Comparison of ENCODE assay signal across 1 cellular context in the genomic region with DNA sequence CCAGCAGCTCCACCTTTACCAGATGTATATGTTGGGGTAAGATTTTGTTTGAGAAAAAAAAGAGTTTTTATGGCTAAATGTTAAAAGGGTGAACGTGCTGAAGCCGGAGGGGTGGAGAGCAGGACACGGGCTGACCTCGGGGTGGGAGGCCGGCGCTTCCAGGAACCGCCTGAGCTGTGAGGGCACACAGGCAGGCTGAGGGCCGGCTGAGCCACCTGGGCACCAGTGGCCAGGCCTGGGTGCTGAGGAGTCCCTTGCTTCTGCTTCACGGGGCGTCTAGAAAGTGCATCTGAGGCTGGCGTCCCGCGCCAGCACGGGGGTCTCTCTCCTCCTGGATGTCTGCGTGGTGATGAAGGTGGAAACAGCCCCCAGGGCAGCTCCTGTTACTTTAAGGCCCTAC.
TF ChIP-seq lines count a peak whose summit lies in the region.

No MANE protein-coding gene starts in this region.

TF ChIP-seq in GM23338, 12 proteins besides CTCF, POLR2A, EP300 and RAD21:
- TF ChIP-seq, protein P1, sequence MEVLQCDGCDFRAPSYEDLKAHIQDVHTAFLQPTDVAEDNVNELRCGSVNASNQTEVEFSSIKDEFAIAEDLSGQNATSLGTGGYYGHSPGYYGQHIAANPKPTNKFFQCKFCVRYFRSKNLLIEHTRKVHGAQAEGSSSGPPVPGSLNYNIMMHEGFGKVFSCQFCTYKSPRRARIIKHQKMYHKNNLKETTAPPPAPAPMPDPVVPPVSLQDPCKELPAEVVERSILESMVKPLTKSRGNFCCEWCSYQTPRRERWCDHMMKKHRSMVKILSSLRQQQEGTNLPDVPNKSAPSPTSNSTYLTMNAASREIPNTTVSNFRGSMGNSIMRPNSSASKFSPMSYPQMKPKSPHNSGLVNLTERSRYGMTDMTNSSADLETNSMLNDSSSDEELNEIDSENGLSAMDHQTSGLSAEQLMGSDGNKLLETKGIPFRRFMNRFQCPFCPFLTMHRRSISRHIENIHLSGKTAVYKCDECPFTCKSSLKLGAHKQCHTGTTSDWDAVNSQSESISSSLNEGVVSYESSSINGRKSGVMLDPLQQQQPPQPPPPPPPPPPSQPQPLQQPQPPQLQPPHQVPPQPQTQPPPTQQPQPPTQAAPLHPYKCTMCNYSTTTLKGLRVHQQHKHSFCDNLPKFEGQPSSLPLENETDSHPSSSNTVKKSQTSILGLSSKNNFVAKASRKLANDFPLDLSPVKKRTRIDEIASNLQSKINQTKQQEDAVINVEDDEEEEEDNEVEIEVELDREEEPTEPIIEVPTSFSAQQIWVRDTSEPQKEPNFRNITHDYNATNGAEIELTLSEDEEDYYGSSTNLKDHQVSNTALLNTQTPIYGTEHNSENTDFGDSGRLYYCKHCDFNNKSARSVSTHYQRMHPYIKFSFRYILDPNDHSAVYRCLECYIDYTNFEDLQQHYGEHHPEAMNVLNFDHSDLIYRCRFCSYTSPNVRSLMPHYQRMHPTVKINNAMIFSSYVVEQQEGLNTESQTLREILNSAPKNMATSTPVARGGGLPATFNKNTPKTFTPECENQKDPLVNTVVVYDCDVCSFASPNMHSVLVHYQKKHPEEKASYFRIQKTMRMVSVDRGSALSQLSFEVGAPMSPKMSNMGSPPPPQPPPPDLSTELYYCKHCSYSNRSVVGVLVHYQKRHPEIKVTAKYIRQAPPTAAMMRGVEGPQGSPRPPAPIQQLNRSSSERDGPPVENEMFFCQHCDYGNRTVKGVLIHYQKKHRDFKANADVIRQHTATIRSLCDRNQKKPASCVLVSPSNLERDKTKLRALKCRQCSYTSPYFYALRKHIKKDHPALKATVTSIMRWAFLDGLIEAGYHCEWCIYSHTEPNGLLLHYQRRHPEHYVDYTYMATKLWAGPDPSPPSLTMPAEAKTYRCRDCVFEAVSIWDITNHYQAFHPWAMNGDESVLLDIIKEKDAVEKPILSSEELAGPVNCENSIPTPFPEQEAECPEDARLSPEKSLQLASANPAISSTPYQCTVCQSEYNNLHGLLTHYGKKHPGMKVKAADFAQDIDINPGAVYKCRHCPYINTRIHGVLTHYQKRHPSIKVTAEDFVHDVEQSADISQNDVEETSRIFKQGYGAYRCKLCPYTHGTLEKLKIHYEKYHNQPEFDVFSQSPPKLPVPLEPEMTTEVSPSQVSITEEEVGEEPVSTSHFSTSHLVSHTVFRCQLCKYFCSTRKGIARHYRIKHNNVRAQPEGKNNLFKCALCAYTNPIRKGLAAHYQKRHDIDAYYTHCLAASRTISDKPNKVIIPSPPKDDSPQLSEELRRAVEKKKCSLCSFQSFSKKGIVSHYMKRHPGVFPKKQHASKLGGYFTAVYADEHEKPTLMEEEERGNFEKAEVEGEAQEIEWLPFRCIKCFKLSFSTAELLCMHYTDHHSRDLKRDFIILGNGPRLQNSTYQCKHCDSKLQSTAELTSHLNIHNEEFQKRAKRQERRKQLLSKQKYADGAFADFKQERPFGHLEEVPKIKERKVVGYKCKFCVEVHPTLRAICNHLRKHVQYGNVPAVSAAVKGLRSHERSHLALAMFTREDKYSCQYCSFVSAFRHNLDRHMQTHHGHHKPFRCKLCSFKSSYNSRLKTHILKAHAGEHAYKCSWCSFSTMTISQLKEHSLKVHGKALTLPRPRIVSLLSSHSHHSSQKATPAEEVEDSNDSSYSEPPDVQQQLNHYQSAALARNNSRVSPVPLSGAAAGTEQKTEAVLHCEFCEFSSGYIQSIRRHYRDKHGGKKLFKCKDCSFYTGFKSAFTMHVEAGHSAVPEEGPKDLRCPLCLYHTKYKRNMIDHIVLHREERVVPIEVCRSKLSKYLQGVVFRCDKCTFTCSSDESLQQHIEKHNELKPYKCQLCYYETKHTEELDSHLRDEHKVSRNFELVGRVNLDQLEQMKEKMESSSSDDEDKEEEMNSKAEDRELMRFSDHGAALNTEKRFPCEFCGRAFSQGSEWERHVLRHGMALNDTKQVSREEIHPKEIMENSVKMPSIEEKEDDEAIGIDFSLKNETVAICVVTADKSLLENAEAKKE (CRISPR knock-in tag; IDR thresholded peaks at IDR 0.05), result no peak
- no peak for TF ChIP-seq STAT1 (IDR thresholded peaks at IDR 0.05; ENCODE audit: unreplicated experiment)
- TF ChIP-seq CREB1 (CRISPR knock-in tag; IDR thresholded peaks at IDR 0.05; ENCODE audit: low read depth), result no peak
- TF ChIP-seq ZNF114 (CRISPR knock-in tag; IDR thresholded peaks at IDR 0.05), result no peak
- TF ChIP-seq, protein P2, sequence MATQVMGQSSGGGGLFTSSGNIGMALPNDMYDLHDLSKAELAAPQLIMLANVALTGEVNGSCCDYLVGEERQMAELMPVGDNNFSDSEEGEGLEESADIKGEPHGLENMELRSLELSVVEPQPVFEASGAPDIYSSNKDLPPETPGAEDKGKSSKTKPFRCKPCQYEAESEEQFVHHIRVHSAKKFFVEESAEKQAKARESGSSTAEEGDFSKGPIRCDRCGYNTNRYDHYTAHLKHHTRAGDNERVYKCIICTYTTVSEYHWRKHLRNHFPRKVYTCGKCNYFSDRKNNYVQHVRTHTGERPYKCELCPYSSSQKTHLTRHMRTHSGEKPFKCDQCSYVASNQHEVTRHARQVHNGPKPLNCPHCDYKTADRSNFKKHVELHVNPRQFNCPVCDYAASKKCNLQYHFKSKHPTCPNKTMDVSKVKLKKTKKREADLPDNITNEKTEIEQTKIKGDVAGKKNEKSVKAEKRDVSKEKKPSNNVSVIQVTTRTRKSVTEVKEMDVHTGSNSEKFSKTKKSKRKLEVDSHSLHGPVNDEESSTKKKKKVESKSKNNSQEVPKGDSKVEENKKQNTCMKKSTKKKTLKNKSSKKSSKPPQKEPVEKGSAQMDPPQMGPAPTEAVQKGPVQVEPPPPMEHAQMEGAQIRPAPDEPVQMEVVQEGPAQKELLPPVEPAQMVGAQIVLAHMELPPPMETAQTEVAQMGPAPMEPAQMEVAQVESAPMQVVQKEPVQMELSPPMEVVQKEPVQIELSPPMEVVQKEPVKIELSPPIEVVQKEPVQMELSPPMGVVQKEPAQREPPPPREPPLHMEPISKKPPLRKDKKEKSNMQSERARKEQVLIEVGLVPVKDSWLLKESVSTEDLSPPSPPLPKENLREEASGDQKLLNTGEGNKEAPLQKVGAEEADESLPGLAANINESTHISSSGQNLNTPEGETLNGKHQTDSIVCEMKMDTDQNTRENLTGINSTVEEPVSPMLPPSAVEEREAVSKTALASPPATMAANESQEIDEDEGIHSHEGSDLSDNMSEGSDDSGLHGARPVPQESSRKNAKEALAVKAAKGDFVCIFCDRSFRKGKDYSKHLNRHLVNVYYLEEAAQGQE (IDR thresholded peaks at IDR 0.05; ENCODE audit: unreplicated experiment), result no peak
- TF ChIP-seq ZNF331 (CRISPR knock-in tag; IDR thresholded peaks at IDR 0.05; ENCODE audit: low read depth), result no peak
- TF ChIP-seq EZH2phosphoT487 (IDR thresholded peaks at IDR 0.05; ENCODE audit: unreplicated experiment), result no peak
- TF ChIP-seq EZH2 (IDR thresholded peaks at IDR 0.05; ENCODE audit: low read depth, unreplicated experiment), result no peak
- TF ChIP-seq POLR2AphosphoS5 (IDR thresholded peaks at IDR 0.05; ENCODE audit: low read depth), result no peak
- TF ChIP-seq, protein P3, sequence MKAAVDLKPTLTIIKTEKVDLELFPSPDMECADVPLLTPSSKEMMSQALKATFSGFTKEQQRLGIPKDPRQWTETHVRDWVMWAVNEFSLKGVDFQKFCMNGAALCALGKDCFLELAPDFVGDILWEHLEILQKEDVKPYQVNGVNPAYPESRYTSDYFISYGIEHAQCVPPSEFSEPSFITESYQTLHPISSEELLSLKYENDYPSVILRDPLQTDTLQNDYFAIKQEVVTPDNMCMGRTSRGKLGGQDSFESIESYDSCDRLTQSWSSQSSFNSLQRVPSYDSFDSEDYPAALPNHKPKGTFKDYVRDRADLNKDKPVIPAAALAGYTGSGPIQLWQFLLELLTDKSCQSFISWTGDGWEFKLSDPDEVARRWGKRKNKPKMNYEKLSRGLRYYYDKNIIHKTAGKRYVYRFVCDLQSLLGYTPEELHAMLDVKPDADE (IDR thresholded peaks at IDR 0.05), result no peak
- TF ChIP-seq NANOG (IDR thresholded peaks at IDR 0.05; ENCODE audit: borderline replicate concordance), result no peak
